In genomic region chr11:67286621-67287333, GRCh38 we compare ENCODE assay signal across 8 cellular contexts. TPM values are rescaled to one million over a fixed set of nuclear protein-coding genes. Genes with fewer than 3 reads are reported as not detected.
DNase-seq lines count a peak whose midpoint lies in the region; ATAC-seq, FAIRE-seq and TF ChIP-seq lines count a peak whose summit lies in the region.

No MANE protein-coding gene starts in this region.

- intact Hi-C loops in left lung (cut with DNase I) (no loop called here), testis (cut with DNase I; ENCODE audit: low total_unique reads) (no loop called here)

- ATAC-seq in activated T-helper 17 cell treated with anti-CD3 and anti-CD28 coated beads, Interleukin-2, amount 50 U/mL, for 72 hours (replicated peaks), result no peak
- peak; percentile 1 for ATAC-seq in left lung

- TF ChIP-seq CTCF in left lung (IDR thresholded peaks at IDR 0.05) (no peak), testis (IDR thresholded peaks at IDR 0.05) (no peak)

- WGBS in testis, 2 donors, result 76 to 79% methylated on average over 6 to 8 of the region's 8 CpGs

- H3K27ac ChIP-seq in left lung, result peak overlapping the region; percentile 92 to 100
- H3K27ac ChIP-seq in testis, result peak overlapping the region; percentile 46 to 93

- peak overlapping the region; percentile 85 for H3K4me3 Mint-ChIP-seq in activated T-helper 17 cell treated with anti-CD3 and anti-CD28 coated beads, Interleukin-2, amount 50 U/mL, for 72 hours

- peaks cover 13% of the 10 kb centered on the region for H3K4me1 Mint-ChIP-seq in activated T-helper 17 cell treated with anti-CD3 and anti-CD28 coated beads, Interleukin-2, amount 50 U/mL, for 72 hours

- H3K4me3 ChIP-seq in left lung, result peak overlapping the region in 1 of 2 donors; percentile 89
- H3K4me3 ChIP-seq in testis, result no peak overlapping the region

- peak overlapping the region; percentile 98 for H3K27ac Mint-ChIP-seq in activated T-helper 17 cell treated with anti-CD3 and anti-CD28 coated beads, Interleukin-2, amount 50 U/mL, for 72 hours

- H3K27me3 Mint-ChIP-seq in activated T-helper 17 cell treated with anti-CD3 and anti-CD28 coated beads, Interleukin-2, amount 50 U/mL, for 72 hours, result no peaks in the 10 kb centered on the region

- no peak for FAIRE-seq in GM19239 (lab: Jason Lieb, UNC)

- H3K36me3 ChIP-seq in left lung (peaks cover 0 to 73% of the 10 kb centered on the region in 2 donors), testis (ENCODE audit: low read depth, missing control alignments) (no peaks in the 10 kb centered on the region)

- DNase-seq in SIG-M5 treated with dmso at 0.1 percent for 504 hours (lab: John Stamatoyannopoulos, UW; ENCODE audit: unreplicated experiment) (peak; percentile 49), SIG-M5 (lab: John Stamatoyannopoulos, UW) (no peak), left lung (peak; percentile 73 to 91), testis (no peak), GM19239 (ENCODE audit: insufficient read length, low spot score) (no peak), cortex of kidney (lab: John Stamatoyannopoulos, UW) (no peak)
- DNase-seq in stimulated activated CD4-positive, alpha-beta T cell treated with anti-CD3 and anti-CD28 coated beads, Interleukin-2, amount 100 ng/mL, for 48 hours, result no peak

- H3K9me3 ChIP-seq in left lung, result no peaks in the 10 kb centered on the region
- no peaks in the 10 kb centered on the region for H3K9me3 ChIP-seq in testis

- H3K27me3 ChIP-seq in left lung, result no peaks in the 10 kb centered on the region
- no peaks in the 10 kb centered on the region for H3K27me3 ChIP-seq in testis

- H3K9me3 Mint-ChIP-seq in activated T-helper 17 cell treated with anti-CD3 and anti-CD28 coated beads, Interleukin-2, amount 50 U/mL, for 72 hours, result no peaks in the 10 kb centered on the region

- no peak for TF ChIP-seq POLR2A in testis (IDR thresholded peaks at IDR 0.05)

- H3K4me1 ChIP-seq in left lung (peaks cover 11 to 88% of the 10 kb centered on the region in 2 donors), testis (peaks cover 22% of the 10 kb centered on the region)

- peaks cover 93% of the 10 kb centered on the region for H3K36me3 Mint-ChIP-seq in activated T-helper 17 cell treated with anti-CD3 and anti-CD28 coated beads, Interleukin-2, amount 50 U/mL, for 72 hours (ENCODE audit: low read depth)

RNA-seq across cellular contexts. Expression of gene ANKRD13D, which starts 2.3 kb away (rescaled TPM):
- 100 to 1,000 TPM; 102 to 137 TPM for total RNA-seq in activated T-helper 17 cell treated with anti-CD3 and anti-CD28 coated beads, Interleukin-2, amount 50 U/mL, for 72 hours
- total RNA-seq in left lung (10 to 100 TPM; 48.0 to 81.2 TPM), testis (10 to 100 TPM; 66.2 to 73.3 TPM)
- 32.8 TPM for polyA plus RNA-seq in testis (ENCODE audit: insufficient read depth, low read depth, low replicate concordance)

RNA-seq across cellular contexts. Expression of gene SSH3, which starts 16.6 kb away (rescaled TPM):
- 10 to 100 TPM; 15.8 to 22.0 TPM for total RNA-seq in activated T-helper 17 cell treated with anti-CD3 and anti-CD28 coated beads, Interleukin-2, amount 50 U/mL, for 72 hours
- total RNA-seq in left lung, result 10 to 100 TPM; 28.7 to 44.9 TPM
- 1 to 10 TPM; 6.9 to 9.8 TPM for total RNA-seq in testis
- 8.6 TPM for polyA plus RNA-seq in testis (ENCODE audit: insufficient read depth, low read depth, low replicate concordance)

RNA-seq across cellular contexts. Expression of gene GRK2, which starts 20.5 kb away (rescaled TPM):
- 100 to 1,000 TPM; 197 to 265 TPM for total RNA-seq in activated T-helper 17 cell treated with anti-CD3 and anti-CD28 coated beads, Interleukin-2, amount 50 U/mL, for 72 hours
- total RNA-seq in left lung (100 to 1,000 TPM in 1 of 2 donors, 10 to 100 TPM in 1; 55.2 to 118 TPM), testis (10 to 100 TPM; 64.3 to 87.6 TPM)
- polyA plus RNA-seq in testis (ENCODE audit: insufficient read depth, low read depth, low replicate concordance), result 45.6 TPM

Comparison
In these comparisons a context has a peak if more than half of its experiments do, and no peak if none do; other contexts are left out.
1. DNase-seq: peak in SIG-M5 treated with dmso at 0.1 percent for 504 hours (single experiment) and left lung (2 of 2); none in SIG-M5 (single experiment), testis (single experiment), stimulated activated CD4-positive, alpha-beta T cell treated with anti-CD3 and anti-CD28 coated beads, Interleukin-2, amount 100 ng/mL, for 48 hours (0 of 2), GM19239 (single experiment) and cortex of kidney (single experiment).